Comparison of ENCODE assay signal across 27 cellular contexts in genomic region chr19:2175742-2176141, GRCh38. TPM values are rescaled to one million over a fixed set of nuclear protein-coding genes. Genes with fewer than 3 reads are reported as not detected.
A peak's percentile ranks its signal among the peaks of the same experiment; 100 is the strongest.
DNase-seq lines count a peak whose midpoint lies in the region; ATAC-seq and TF ChIP-seq lines count a peak whose summit lies in the region.
"Had no signal": no experiment of that assay in that cellular context is flagged by ENCODE, and none has a peak within 500 bp of the region (broad histone marks: within the 10 kb centered on the region; RNA-seq: fewer than 3 reads in every experiment).

No MANE protein-coding gene starts in this region.

- H3K27me3 Mint-ChIP-seq in nephron progenitor cell (ENCODE audit: low read depth, poor library complexity) (no peaks in the 10 kb centered on the region), T-cell (no peaks in the 10 kb centered on the region)
- H3K27me3 Mint-ChIP-seq: activated CD4-positive, alpha-beta T cell treated with anti-CD3 and anti-CD28 coated beads, Interleukin-2, amount 10 ng/mL, durations not matched to agents 24 days and 14 days had no signal

- H3K4me2 ChIP-seq in BLaER1 treated with 17β-estradiol and CSF1 and Interleukin-3, amounts not matched to agents 10 nM and 100 nM, result peak overlapping the region in 9 of 11 experiments; percentile 2 to 31 (median 18); a peak in 12 of 22 replicates
- H3K4me2 ChIP-seq: KMS-11 had no signal

- H3K27ac ChIP-seq in BLaER1 treated with 17β-estradiol and CSF1 and Interleukin-3, amounts not matched to agents 10 nM and 100 nM, result peak overlapping the region in 3 of 11 experiments; percentile 6 to 29 (median 18); a peak in 6 of 22 replicates
- H3K27ac ChIP-seq in HUES6 (ENCODE audit: low read depth, low read length), result peak overlapping the region; percentile 6; the same call in 1 of the 2 replicates
- H3K27ac ChIP-seq in esophagus (ENCODE audit: low read depth in 2 of 2, low read length in 1 of 2), result peak overlapping the region; percentile 74 to 81
- H3K27ac ChIP-seq in Peyer's patch, result no peak overlapping the region
- H3K27ac ChIP-seq: KMS-11, neutrophil, upper lobe of right lung, WERI-Rb-1 had no signal

- no peak for ATAC-seq in T-cell (replicated peaks in 1 of 4)
- ATAC-seq: activated T-cell treated with anti-CD3 and anti-CD28 coated beads, Interleukin-2, amount 50 U/mL, for 4 hours had no signal

- CTCF ChIA-PET in T-cell (lab: Charles Lee), result no interaction called here

- H3K4me3 ChIP-seq in BLaER1 treated with 17β-estradiol and CSF1 and Interleukin-3, amounts not matched to agents 10 nM and 100 nM, result no peak overlapping the region
- H3K4me3 ChIP-seq in HUES6 (ENCODE audit: low read depth, low read length) (no peak overlapping the region), esophagus (ENCODE audit: low read depth in 1 of 2, low read length in 2 of 2) (no peak overlapping the region), Peyer's patch (no peak overlapping the region)
- H3K4me3 ChIP-seq: heart right ventricle, upper lobe of right lung had no signal

- H3K9me3 Mint-ChIP-seq in nephron progenitor cell (no peaks in the 10 kb centered on the region), T-cell (no peaks in the 10 kb centered on the region)
- H3K9me3 Mint-ChIP-seq: activated CD4-positive, alpha-beta T cell treated with anti-CD3 and anti-CD28 coated beads, Interleukin-2, amount 10 ng/mL, durations not matched to agents 24 days and 14 days; activated T-cell treated with anti-CD3 and anti-CD28 coated beads, Interleukin-2, amount 50 U/mL, for 4 hours had no signal

- no peaks in the 10 kb centered on the region for H3K9me3 ChIP-seq in BLaER1 treated with 17β-estradiol and CSF1 and Interleukin-3, amounts not matched to agents 10 nM and 100 nM (replicated peaks in 1 of 11)
- H3K9me3 ChIP-seq in HUES6 (ENCODE audit: control insufficient read depth, insufficient read depth, low read depth, low read length) (no peaks in the 10 kb centered on the region), esophagus (ENCODE audit: control insufficient read depth in 2 of 2, insufficient read depth in 1 of 2, low read depth in 1 of 2, low read length in 1 of 2) (no peaks in the 10 kb centered on the region), Peyer's patch (no peaks in the 10 kb centered on the region)
- H3K9me3 ChIP-seq: BE2C, heart right ventricle, neutrophil, upper lobe of right lung had no signal

- WGBS in esophagus, 2 donors, result 75% methylated on average over 14 of the region's 14 CpGs

- no peaks in the 10 kb centered on the region for H3K27me3 ChIP-seq in BLaER1 treated with 17β-estradiol and CSF1 and Interleukin-3, amounts not matched to agents 10 nM and 100 nM
- H3K27me3 ChIP-seq in HUES6 (ENCODE audit: control insufficient read depth, insufficient read depth, low read length), result no peaks in the 10 kb centered on the region
- no peaks in the 10 kb centered on the region for H3K27me3 ChIP-seq in esophagus (ENCODE audit: control insufficient read depth in 1 of 2, insufficient read depth in 2 of 2, low read length in 2 of 2)
- H3K27me3 ChIP-seq in Peyer's patch, result no peaks in the 10 kb centered on the region
- H3K27me3 ChIP-seq: BE2C, heart right ventricle, neutrophil, upper lobe of right lung had no signal

- TF ChIP-seq CTCF in nephron progenitor cell (IDR thresholded peaks at IDR 0.05) (no peak), Peyer's patch (IDR thresholded peaks at IDR 0.05) (no peak)

- peaks cover 29 to 68% (median 59%) of the 10 kb centered on the region in 11 experiments for H3K36me3 ChIP-seq in BLaER1 treated with 17β-estradiol and CSF1 and Interleukin-3, amounts not matched to agents 10 nM and 100 nM
- H3K36me3 ChIP-seq in HUES6 (ENCODE audit: control insufficient read depth, insufficient read depth, low read length) (peaks cover 5% of the 10 kb centered on the region), esophagus (ENCODE audit: control insufficient read depth in 2 of 2, insufficient read depth in 2 of 2, low read length in 1 of 2) (peaks cover 0 to 12% of the 10 kb centered on the region in 2 donors), Peyer's patch (peaks cover 0 to 7% (median 0%) of the 10 kb centered on the region in 3 donors)

- DNase-seq in nephron progenitor cell (no peak), Peyer's patch (no peak), NCI-H187 (lab: John Stamatoyannopoulos, UW) (no peak), T-cell (no peak), GOT3 (lab: John Stamatoyannopoulos, UW) (no peak)
- DNase-seq: ACHN; activated CD4-positive, alpha-beta T cell treated with anti-CD3 and anti-CD28 coated beads, Interleukin-2, amount 10 ng/mL, durations not matched to agents 24 days and 14 days; activated T-cell treated with anti-CD3 and anti-CD28 coated beads, Interleukin-2, amount 50 U/mL, for 4 hours; BE2C; DMS79; effector CD4-positive, alpha-beta T cell; foreskin fibroblast; GF-D8; heart right ventricle; mesenchymal stem cell; NCI-H1436 treated with DMSO at 0.1 percent for 48 hours; NCI-H446 treated with DMSO at 0.1 percent for 48 hours; SHP77; stimulated activated CD4-positive, alpha-beta T cell treated with anti-CD3 and anti-CD28 coated beads, Interleukin-2, amount 100 ng/mL, for 24 hours; T-helper 9 cell; upper lobe of right lung; WERI-Rb-1 had no signal

- H3K4me1 Mint-ChIP-seq in nephron progenitor cell (peaks cover 66% of the 10 kb centered on the region), T-cell (peaks cover 30 to 33% (median 31%) of the 10 kb centered on the region in 3 donors)

- H3K9ac ChIP-seq in BLaER1 treated with 17β-estradiol and CSF1 and Interleukin-3, amounts not matched to agents 10 nM and 100 nM, result peak overlapping the region in 6 of 11 experiments; percentile 4 to 25 (median 15); a peak in 2 of 22 replicates
- no peak overlapping the region for H3K9ac ChIP-seq in HUES6 (ENCODE audit: low read length)
- H3K9ac ChIP-seq: KMS-11 had no signal

- no peak for TF ChIP-seq POLR2A in Peyer's patch (IDR thresholded peaks at IDR 0.05)

- H3K27ac Mint-ChIP-seq in nephron progenitor cell (peak overlapping the region; percentile 72), T-cell (no peak overlapping the region)
- H3K27ac Mint-ChIP-seq: activated CD4-positive, alpha-beta T cell treated with anti-CD3 and anti-CD28 coated beads, Interleukin-2, amount 10 ng/mL, durations not matched to agents 24 days and 14 days had no signal

- POLR2A ChIA-PET in T-cell (lab: Charles Lee), result no interaction called here

- peaks cover 98 to 100% (median 100%) of the 10 kb centered on the region in 11 experiments for H4K20me1 ChIP-seq in BLaER1 treated with 17β-estradiol and CSF1 and Interleukin-3, amounts not matched to agents 10 nM and 100 nM

- H3K4me3 Mint-ChIP-seq in nephron progenitor cell (no peak overlapping the region), T-cell (no peak overlapping the region)
- H3K4me3 Mint-ChIP-seq: activated CD4-positive, alpha-beta T cell treated with anti-CD3 and anti-CD28 coated beads, Interleukin-2, amount 10 ng/mL, durations not matched to agents 24 days and 14 days; activated T-cell treated with anti-CD3 and anti-CD28 coated beads, Interleukin-2, amount 50 U/mL, for 4 hours had no signal

- peaks cover 35 to 83% (median 74%) of the 10 kb centered on the region in 10 experiments for H3K4me1 ChIP-seq in BLaER1 treated with 17β-estradiol and CSF1 and Interleukin-3, amounts not matched to agents 10 nM and 100 nM
- H3K4me1 ChIP-seq in HUES6 (ENCODE audit: control insufficient read depth, insufficient read depth, low read length) (peaks cover 20% of the 10 kb centered on the region), esophagus (ENCODE audit: control insufficient read depth in 2 of 2, insufficient read depth in 2 of 2, low read length in 1 of 2) (peaks cover 7 to 21% of the 10 kb centered on the region in 2 donors), Peyer's patch (peaks cover 5 to 37% (median 12%) of the 10 kb centered on the region in 4 donors)

- peaks cover 21% of the 10 kb centered on the region for H3K36me3 Mint-ChIP-seq in nephron progenitor cell (ENCODE audit: low read depth)
- H3K36me3 Mint-ChIP-seq in T-cell, result no peaks in the 10 kb centered on the region

RNA-seq across cellular contexts. Expression of gene DOT1L, which starts 12.0 kb away (rescaled TPM):
- polyA plus RNA-seq in esophagus, result 10 to 100 TPM in 1 of 2 donors, 1 to 10 TPM in 1; 7.6 to 17.9 TPM
- total RNA-seq in Peyer's patch, result 100 to 1,000 TPM in 1 of 4 donors, 10 to 100 TPM in 3; 67.8 to 167 (median 74.0) TPM
- 10 to 100 TPM; 33.4 to 39.3 (median 38.4) TPM for total RNA-seq in T-cell

RNA-seq across cellular contexts. Expression of gene AP3D1, which starts 24.4 kb away (rescaled TPM):
- 10 to 100 TPM; 50.8 to 64.5 TPM for polyA plus RNA-seq in esophagus
- 100 to 1,000 TPM; 104 to 136 (median 122) TPM for total RNA-seq in Peyer's patch
- 10 to 100 TPM; 78.6 to 91.5 (median 86.7) TPM for total RNA-seq in T-cell

Comparison
In these comparisons a context has a peak if more than half of its experiments do, and no peak if none do; other contexts are left out.
1. H3K27ac ChIP-seq: peak in HUES6 (single experiment) and esophagus (2 of 2); none in Peyer's patch (0 of 4).